In genomic region chr1:148729128-148729527, GRCh38 we compare ENCODE assay signal across 9 cellular contexts. TPM values are rescaled to one million over a fixed set of nuclear protein-coding genes. Genes with fewer than 3 reads are reported as not detected.
DNase-seq lines count a peak whose midpoint lies in the region; ATAC-seq and TF ChIP-seq lines count a peak whose summit lies in the region.
"Not testable (repeated sequence)": the region's sequence is repeated elsewhere in the genome, so short reads cannot be mapped to it uniquely, and the experiment has no call there.
"Had no signal": no experiment of that assay in that cellular context is flagged by ENCODE, and none has a peak within 500 bp of the region (broad histone marks: within the 10 kb centered on the region; RNA-seq: fewer than 3 reads in every experiment).

No MANE protein-coding gene starts in this region.

- intact Hi-C loops in sciatic nerve (cut with DNase I), result not testable (repeated sequence)

- not testable (repeated sequence) for TF ChIP-seq EP300 in gastroesophageal sphincter (IDR thresholded peaks at IDR 0.05)

- H3K9me3 ChIP-seq in gastroesophageal sphincter, result not testable (repeated sequence)

- not testable (repeated sequence) for H3K27ac ChIP-seq in gastroesophageal sphincter

- TF ChIP-seq CTCF in gastroesophageal sphincter (IDR thresholded peaks at IDR 0.05), result not testable (repeated sequence)

- H3K4me3 ChIP-seq in gastroesophageal sphincter, result not testable (repeated sequence)

- not testable (repeated sequence) for H3K4me1 ChIP-seq in gastroesophageal sphincter

- WGBS in gastroesophageal sphincter (ENCODE audit: low coverage in 1 of 2), 2 donors, result no CpG with 5 or more reads among the region's 3 CpGs

- not testable (repeated sequence) for H3K27me3 ChIP-seq in gastroesophageal sphincter

- TF ChIP-seq POLR2A in gastroesophageal sphincter (IDR thresholded peaks at IDR 0.05), result not testable (repeated sequence)

- DNase-seq in sciatic nerve (ENCODE audit: low spot score), result not testable (repeated sequence)

- ATAC-seq in GM18499 (IDR thresholded peaks at IDR 0.05; ENCODE audit: insufficient read depth, unreplicated experiment), result peak; percentile 74
- ATAC-seq in GM19025 (IDR thresholded peaks at IDR 0.05; ENCODE audit: low read depth, unreplicated experiment), result peak; percentile 65
- peak; percentile 60 for ATAC-seq in GM21423 (IDR thresholded peaks at IDR 0.05; ENCODE audit: unreplicated experiment)
- ATAC-seq in HG02678 (IDR thresholded peaks at IDR 0.05; ENCODE audit: unreplicated experiment), result peak; percentile 76
- peak; percentile 62 for ATAC-seq in HG03097 (IDR thresholded peaks at IDR 0.05; ENCODE audit: low FRiP score, unreplicated experiment)
- ATAC-seq in HG03558 (IDR thresholded peaks at IDR 0.05; ENCODE audit: extremely low read depth, unreplicated experiment), result peak; percentile 41
- peak; percentile 51 for ATAC-seq in gastroesophageal sphincter
- peak; percentile 94 for ATAC-seq in sciatic nerve

- H3K36me3 ChIP-seq in gastroesophageal sphincter, result not testable (repeated sequence)

RNA-seq across cellular contexts. Expression of gene NUDT4B, which starts 19.4 kb away (rescaled TPM):
- total RNA-seq in gastroesophageal sphincter (10 to 100 TPM; 55.8 to 73.1 (median 64.6) TPM), sciatic nerve (not detected)
- total RNA-seq: A673 had no signal

Comparison
In these comparisons a context has a peak if more than half of its experiments do, and no peak if none do; other contexts are left out.
1. ATAC-seq: peak in every context shown above with its lines; median percentile 94 in sciatic nerve; 76 in HG02678; 74 in GM18499; 65 in GM19025; 62 in HG03097; 60 in GM21423; 51 in gastroesophageal sphincter; 41 in HG03558.
2. RNA of gene NUDT4B, which starts 19.4 kb away (total RNA-seq): 55.8 to 73.1 TPM in gastroesophageal sphincter; not detected in sciatic nerve (single experiment); every median in the first group is over 10 times any median in the second.